In the genomic region with DNA sequence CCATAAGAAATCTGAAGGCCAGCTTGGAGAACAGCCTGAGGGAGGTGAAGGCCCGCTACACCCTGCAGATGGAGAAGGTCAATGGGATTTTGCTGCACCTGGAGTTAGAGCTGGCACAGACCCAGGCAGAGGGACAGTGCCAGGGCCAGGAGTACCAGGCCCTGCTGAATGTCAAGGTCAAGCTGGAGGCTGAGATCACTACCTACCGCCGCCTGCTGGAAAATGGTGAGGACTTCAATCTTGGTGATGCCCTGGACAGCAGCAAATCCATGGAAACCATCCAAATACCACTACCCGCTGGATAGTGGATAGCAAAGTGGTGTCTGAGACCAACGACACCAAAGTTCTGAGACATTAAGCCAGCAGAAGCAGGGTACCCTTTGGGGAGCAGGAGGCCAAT, we compare ENCODE assay signal across 7 cellular contexts.
"Had no signal": no experiment of that assay in that cellular context is flagged by ENCODE, and none has a peak within 500 bp of the region (broad histone marks: within the 10 kb centered on the region; RNA-seq: fewer than 3 reads in every experiment).

No MANE protein-coding gene starts in this region.

- H3K9me3 ChIP-seq: HAP-1 had no signal

- H3K4me1 ChIP-seq: HAP-1 had no signal

- DNase-seq: GOT3, HFFc6, IMR-90, KBM-7 had no signal

- H3K36me3 ChIP-seq: HAP-1 had no signal

- H3K4me3 ChIP-seq: GM23248, HAP-1 had no signal

- H3K27ac ChIP-seq: GM23248, KMS-11 had no signal

- H3K27ac Mint-ChIP-seq: HFFc6 had no signal

- H3K9ac ChIP-seq: GM23248, KMS-11 had no signal

- H3K4me3 Mint-ChIP-seq: HFFc6 had no signal
